14 cellular contexts compared by ENCODE assay signal in the genomic region with DNA sequence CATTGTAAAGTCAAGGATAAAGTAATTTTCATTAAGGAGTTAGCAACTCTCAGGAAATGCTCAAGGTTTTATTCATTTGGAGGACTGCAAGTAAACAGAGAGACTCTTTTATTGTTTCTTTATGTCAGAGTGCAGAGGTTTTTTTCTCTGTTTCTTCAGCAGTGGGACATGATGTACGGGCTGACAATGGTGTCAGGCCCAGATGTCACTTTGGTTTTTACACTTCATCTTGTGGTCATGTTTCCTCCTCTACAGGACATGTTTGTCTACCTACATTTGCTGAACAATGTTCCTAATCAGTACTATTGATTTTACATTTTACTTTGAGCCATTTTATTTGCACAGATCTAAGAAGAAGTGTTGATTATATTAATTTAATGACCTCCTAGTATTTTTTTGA.
DNase-seq lines count a peak whose midpoint lies in the region; ATAC-seq and TF ChIP-seq lines count a peak whose summit lies in the region.
"Had no signal": no experiment of that assay in that cellular context is flagged by ENCODE, and none has a peak within 500 bp of the region (broad histone marks: within the 10 kb centered on the region; RNA-seq: fewer than 3 reads in every experiment).

No MANE protein-coding gene starts in this region.

- no peak for TF ChIP-seq POLR2A in Peyer's patch (IDR thresholded peaks at IDR 0.05)
- no peak for TF ChIP-seq POLR2A in adrenal gland (IDR thresholded peaks at IDR 0.05)

- H3K36me3 Mint-ChIP-seq in MCF 10A (ENCODE audit: insufficient read depth, unreplicated experiment) = no peaks in the 10 kb centered on the region
- H3K36me3 Mint-ChIP-seq in effector memory CD8-positive, alpha-beta T cell (ENCODE audit: insufficient read depth) = no peaks in the 10 kb centered on the region

- H3K4me3 ChIP-seq in mammary epithelial cell (replicated peaks in 1 of 3; ENCODE audit: insufficient read depth in 1 of 3, low read depth in 2 of 3, low read length in 3 of 3) (no peak overlapping the region), Peyer's patch (no peak overlapping the region), upper lobe of right lung (no peak overlapping the region), WERI-Rb-1 (ENCODE audit: low read depth, low read length) (no peak overlapping the region), adrenal gland (no peak overlapping the region)
- H3K4me3 ChIP-seq: gastrocnemius medialis had no signal

- H3K36me3 ChIP-seq in mammary epithelial cell (ENCODE audit: insufficient read depth, low read length) (no peaks in the 10 kb centered on the region), Peyer's patch (no peaks in the 10 kb centered on the region), upper lobe of right lung (no peaks in the 10 kb centered on the region), WERI-Rb-1 (no peaks in the 10 kb centered on the region), adrenal gland (replicated peaks in 1 of 2) (no peaks in the 10 kb centered on the region)
- H3K36me3 ChIP-seq: gastrocnemius medialis had no signal

- DNase-seq in mammary epithelial cell (no peak), MCF 10A (ENCODE audit: unreplicated experiment) (no peak), Peyer's patch (peak in 2 of 3 donors; percentile 21 to 55), upper lobe of right lung (no peak), WERI-Rb-1 (no peak), dedifferentiated amniotic fluid mesenchymal stem cell (ENCODE audit: extremely low spot score) (no peak), adrenal gland (no peak)
- DNase-seq in effector memory CD8-positive, alpha-beta T cell = peak; percentile 35 to 45 (median 39)
- DNase-seq: gastrocnemius medialis, H7, midbrain, NCI-H345 had no signal

- no peak overlapping the region for H3K4me3 Mint-ChIP-seq in MCF 10A (ENCODE audit: unreplicated experiment)
- peak overlapping the region; percentile 45 to 49 for H3K4me3 Mint-ChIP-seq in effector memory CD8-positive, alpha-beta T cell

- peak overlapping the region; percentile 23 for H3K4me2 ChIP-seq in mammary epithelial cell (ENCODE audit: insufficient read depth, low read depth, low read length)

- H3K4me1 ChIP-seq in mammary epithelial cell (ENCODE audit: insufficient read depth, low read length) (peaks cover 24% of the 10 kb centered on the region), Peyer's patch (peaks cover 0 to 3% (median 0%) of the 10 kb centered on the region in 4 donors), upper lobe of right lung (no peaks in the 10 kb centered on the region), adrenal gland (replicated peaks in 1 of 2) (peaks cover 0 to 8% of the 10 kb centered on the region in 2 donors)
- H3K4me1 ChIP-seq: gastrocnemius medialis had no signal

- CTCF ChIA-PET in mammary epithelial cell (lab: Charles Lee; ENCODE audit: low non-redundant PET) = no interaction called here
- CTCF ChIA-PET in MCF 10A (lab: Yijun Ruan, JAX) = no interaction called here

- POLR2A ChIA-PET in MCF 10A (lab: Yijun Ruan, JAX) = no interaction called here

- in situ Hi-C loops in mammary epithelial cell (cut with MboI; ENCODE audit: low sequenced_read_pairs in 2 of 2) = no loop called here

- BruUV-seq in mammary epithelial cell (replicated peaks; lab: Mats Ljungman, UMichigan) (no TSS peak), MCF 10A (replicated peaks; lab: Mats Ljungman, UMichigan) (no TSS peak)

- H3K4me1 Mint-ChIP-seq in MCF 10A (ENCODE audit: insufficient read depth, unreplicated experiment) = peaks cover 6% of the 10 kb centered on the region
- peaks cover 36 to 73% of the 10 kb centered on the region in 2 donors for H3K4me1 Mint-ChIP-seq in effector memory CD8-positive, alpha-beta T cell (ENCODE audit: low read depth in 2 of 2)

- H3K27me3 ChIP-seq in mammary epithelial cell (ENCODE audit: insufficient read depth, low read length) = no peaks in the 10 kb centered on the region
- H3K27me3 ChIP-seq in Peyer's patch = no peaks in the 10 kb centered on the region
- no peaks in the 10 kb centered on the region for H3K27me3 ChIP-seq in upper lobe of right lung
- no peaks in the 10 kb centered on the region for H3K27me3 ChIP-seq in WERI-Rb-1 (ENCODE audit: insufficient read depth, low read depth, severe bottlenecking)
- H3K27me3 ChIP-seq in adrenal gland = no peaks in the 10 kb centered on the region
- H3K27me3 ChIP-seq: gastrocnemius medialis had no signal

- ATAC-seq in effector memory CD8-positive, alpha-beta T cell (replicated peaks) = peak; percentile 86
- no peak for ATAC-seq in upper lobe of right lung
- ATAC-seq: gastrocnemius medialis, Panc1 had no signal

- H3K27ac Mint-ChIP-seq in MCF 10A (ENCODE audit: low read depth, unreplicated experiment) = no peak overlapping the region
- H3K27ac Mint-ChIP-seq in effector memory CD8-positive, alpha-beta T cell = peak overlapping the region; percentile 66 to 97
- H3K27ac Mint-ChIP-seq: progenitor cell of endocrine pancreas had no signal

- no peaks in the 10 kb centered on the region for H3K27me3 Mint-ChIP-seq in MCF 10A (ENCODE audit: insufficient read depth, unreplicated experiment)
- no peaks in the 10 kb centered on the region for H3K27me3 Mint-ChIP-seq in effector memory CD8-positive, alpha-beta T cell
- H3K27me3 Mint-ChIP-seq: progenitor cell of endocrine pancreas had no signal

- H3K27ac ChIP-seq in mammary epithelial cell (ENCODE audit: insufficient read depth, low read depth, low read length) (no peak overlapping the region), Peyer's patch (peak overlapping the region; percentile 57 to 75 (median 66)), upper lobe of right lung (peak overlapping the region; percentile 37), WERI-Rb-1 (no peak overlapping the region), adrenal gland (no peak overlapping the region)
- H3K27ac ChIP-seq: gastrocnemius medialis had no signal

- H4K20me1 ChIP-seq in mammary epithelial cell (ENCODE audit: insufficient read depth, low read length) = no peaks in the 10 kb centered on the region

- H3K79me2 ChIP-seq in mammary epithelial cell (ENCODE audit: insufficient read depth, low read length) = no peaks in the 10 kb centered on the region

- peak overlapping the region; percentile 59 for H2AFZ ChIP-seq in mammary epithelial cell (ENCODE audit: low read depth, low read length)

- 0% methylated on average over 1 of the region's 1 CpG for WGBS in mammary epithelial cell (ENCODE audit: low coverage, missing lambda C conversion rate)
- 46 to 83% (median 62%) methylated on average over 1 of the region's 1 CpG for WGBS in adrenal gland, 4 donors

- dilution Hi-C loops in mammary epithelial cell (cut with HindIII; ENCODE audit: low sequenced_read_pairs) = no loop called here

- intact Hi-C loops in mammary epithelial cell (cut with micrococcal nuclease) = no loop called here
- intact Hi-C loops in MCF 10A (cut with micrococcal nuclease) = no loop called here
- intact Hi-C loops in upper lobe of right lung (cut with DNase I) = no loop called here
- intact Hi-C loops in adrenal gland (cut with DNase I) = no loop called here

- H3K9me3 Mint-ChIP-seq in MCF 10A (ENCODE audit: unreplicated experiment) = no peaks in the 10 kb centered on the region
- peaks cover 0 to 7% of the 10 kb centered on the region in 2 donors for H3K9me3 Mint-ChIP-seq in effector memory CD8-positive, alpha-beta T cell

- TF ChIP-seq CTCF in mammary epithelial cell (conservative IDR thresholded peaks at IDR 0.05 in 1 of 2, IDR thresholded peaks at IDR 0.05 in 1 of 2; ENCODE audit: extremely low read depth in 1 of 2, insufficient read depth in 1 of 2, low read depth in 1 of 2, low read length in 2 of 2) (no peak), MCF 10A (IDR thresholded peaks at IDR 0.05; ENCODE audit: unreplicated experiment) (no peak), Peyer's patch (IDR thresholded peaks at IDR 0.05) (no peak), upper lobe of right lung (IDR thresholded peaks at IDR 0.05) (no peak), WERI-Rb-1 (IDR thresholded peaks at IDR 0.05; ENCODE audit: low read depth, low read length) (no peak), adrenal gland (IDR thresholded peaks at IDR 0.05) (no peak)

- no peak overlapping the region for H3K9ac ChIP-seq in mammary epithelial cell (ENCODE audit: insufficient read depth, low read length)

- H3K9me3 ChIP-seq in mammary epithelial cell (replicated peaks; ENCODE audit: insufficient read depth, low read length) (no peaks in the 10 kb centered on the region), Peyer's patch (no peaks in the 10 kb centered on the region), upper lobe of right lung (no peaks in the 10 kb centered on the region), WERI-Rb-1 (ENCODE audit: severe bottlenecking) (no peaks in the 10 kb centered on the region), adrenal gland (replicated peaks in 1 of 3) (no peaks in the 10 kb centered on the region)
- H3K9me3 ChIP-seq: gastrocnemius medialis had no signal

Comparison
In these comparisons a context has a peak if more than half of its experiments do, and no peak if none do; other contexts are left out.
1. DNase-seq: peak in Peyer's patch (2 of 3) and effector memory CD8-positive, alpha-beta T cell (3 of 3); none in mammary epithelial cell (single experiment), MCF 10A (single experiment), upper lobe of right lung (single experiment), WERI-Rb-1 (single experiment), dedifferentiated amniotic fluid mesenchymal stem cell (single experiment) and adrenal gland (0 of 7).
2. H3K27ac ChIP-seq: peak in Peyer's patch (4 of 4) and upper lobe of right lung (single experiment); none in mammary epithelial cell (single experiment), WERI-Rb-1 (single experiment) and adrenal gland (0 of 5).